17 cellular contexts compared by ENCODE assay signal in genomic region chr5:5551499-5551898, GRCh38.
A peak's percentile ranks its signal among the peaks of the same experiment; 100 is the strongest.
DNase-seq lines count a peak whose midpoint lies in the region; TF ChIP-seq lines count a peak whose summit lies in the region.
"Had no signal": no experiment of that assay in that cellular context is flagged by ENCODE, and none has a peak within 500 bp of the region (broad histone marks: within the 10 kb centered on the region; RNA-seq: fewer than 3 reads in every experiment).

No MANE protein-coding gene starts in this region.

- no peaks in the 10 kb centered on the region for H3F3A ChIP-seq in neural cell (ENCODE audit: insufficient read depth, low read length, poor library complexity, severe bottlenecking)

- H2AFZ ChIP-seq in neural cell (ENCODE audit: low read depth, low read length), result no peak overlapping the region
- H2AFZ ChIP-seq in osteoblast (ENCODE audit: low read length), result no peak overlapping the region

- H3K36me3 ChIP-seq in neural cell (ENCODE audit: insufficient read depth, low read length), result no peaks in the 10 kb centered on the region
- H3K36me3 ChIP-seq in osteoblast (ENCODE audit: insufficient read depth, low read length), result no peaks in the 10 kb centered on the region
- H3K36me3 ChIP-seq: BLaER1 treated with 17β-estradiol and CSF1 and Interleukin-3, amounts not matched to agents 10 nM and 100 nM had no signal

- DNase-seq in activated naive CD4-positive, alpha-beta T cell treated with anti-CD3 and anti-CD28 coated beads, Interleukin-2, amount 10 ng/mL, durations not matched to agents 7 days and 5 days, result no peak
- no peak for DNase-seq in activated naive CD4-positive, alpha-beta T cell (lab: John Stamatoyannopoulos, UW)
- DNase-seq in cerebellar cortex (ENCODE audit: low spot score), result no peak
- DNase-seq in osteoblast (ENCODE audit: insufficient read length, low spot score, missing footprints), result no peak
- DNase-seq: AML-193; Caco-2; Calu3; CD4-positive, alpha-beta T cell; CD8-positive, alpha-beta T cell; DMS79 treated with DMSO at 0.1 percent for 48 hours; GF-D8 had no signal

- H3K9me3 Mint-ChIP-seq in activated naive CD4-positive, alpha-beta T cell treated with anti-CD3 and anti-CD28 coated beads, Interleukin-2, amount 10 ng/mL, durations not matched to agents 7 days and 5 days, result no peaks in the 10 kb centered on the region

- H3K79me2 ChIP-seq in neural cell (replicated peaks; ENCODE audit: insufficient read depth, low read length) (no peaks in the 10 kb centered on the region), osteoblast (ENCODE audit: insufficient read depth, low read length) (no peaks in the 10 kb centered on the region)

- TF ChIP-seq CTCF in neural cell (IDR thresholded peaks at IDR 0.05; ENCODE audit: poor library complexity, severe bottlenecking), result no peak
- no peak for TF ChIP-seq CTCF in osteoblast (IDR thresholded peaks at IDR 0.05; ENCODE audit: extremely low read depth, low read depth, low read length)

- no peaks in the 10 kb centered on the region for H3K9me2 ChIP-seq in neural cell (ENCODE audit: insufficient read depth, low read length)

- no peaks in the 10 kb centered on the region for H3K27me3 ChIP-seq in neural cell (ENCODE audit: insufficient read depth, low read depth, low read length)
- no peaks in the 10 kb centered on the region for H3K27me3 ChIP-seq in osteoblast (ENCODE audit: insufficient read depth, low read length)
- H3K27me3 ChIP-seq: BLaER1 treated with 17β-estradiol and CSF1 and Interleukin-3, amounts not matched to agents 10 nM and 100 nM had no signal

- H3K27me3 Mint-ChIP-seq in activated naive CD4-positive, alpha-beta T cell treated with anti-CD3 and anti-CD28 coated beads, Interleukin-2, amount 10 ng/mL, durations not matched to agents 7 days and 5 days, result peaks cover 4% of the 10 kb centered on the region

- H3K4me3 Mint-ChIP-seq in activated naive CD4-positive, alpha-beta T cell treated with anti-CD3 and anti-CD28 coated beads, Interleukin-2, amount 10 ng/mL, durations not matched to agents 7 days and 5 days, result no peak overlapping the region
- H3K4me3 Mint-ChIP-seq: B cell; CD4-positive, alpha-beta T cell; CD8-positive, alpha-beta T cell had no signal

- H3K9ac ChIP-seq in neural cell (ENCODE audit: low read length), result peak overlapping the region; percentile 25
- H3K9ac ChIP-seq: BLaER1 treated with 17β-estradiol and CSF1 and Interleukin-3, amounts not matched to agents 10 nM and 100 nM had no signal

- no peak for TF ChIP-seq RAD21 in neural cell (conservative IDR thresholded peaks at IDR 0.05)

- no peaks in the 10 kb centered on the region for H3K4me1 ChIP-seq in osteoblast (ENCODE audit: insufficient read depth, low read length)
- H3K4me1 ChIP-seq: A549; BLaER1 treated with 17β-estradiol and CSF1 and Interleukin-3, amounts not matched to agents 10 nM and 100 nM; Caco-2 had no signal

- peak overlapping the region; percentile 73 for H3K27ac ChIP-seq in neural cell (ENCODE audit: low read length)
- no peak overlapping the region for H3K27ac ChIP-seq in osteoblast (ENCODE audit: low read depth, low read length)
- H3K27ac ChIP-seq: 22Rv1; A549; BLaER1 treated with 17β-estradiol and CSF1 and Interleukin-3, amounts not matched to agents 10 nM and 100 nM; C4-2B had no signal

- no peaks in the 10 kb centered on the region for H4K20me1 ChIP-seq in neural cell (ENCODE audit: insufficient read depth)
- no peaks in the 10 kb centered on the region for H4K20me1 ChIP-seq in osteoblast (ENCODE audit: insufficient read depth, low read length)
- H4K20me1 ChIP-seq: BLaER1 treated with 17β-estradiol and CSF1 and Interleukin-3, amounts not matched to agents 10 nM and 100 nM had no signal

- H3K4me3 ChIP-seq in neural cell (ENCODE audit: low read length), result peak overlapping the region; percentile 29
- no peak overlapping the region for H3K4me3 ChIP-seq in osteoblast (ENCODE audit: insufficient read depth, low read length)
- H3K4me3 ChIP-seq: A549; BLaER1 treated with 17β-estradiol and CSF1 and Interleukin-3, amounts not matched to agents 10 nM and 100 nM had no signal

- H3K9me3 ChIP-seq in neural cell (ENCODE audit: low read length) (no peaks in the 10 kb centered on the region), osteoblast (ENCODE audit: low read depth, low read length) (no peaks in the 10 kb centered on the region)
- H3K9me3 ChIP-seq: Caco-2 had no signal

- H3K4me2 ChIP-seq in neural cell (ENCODE audit: low read length) (no peak overlapping the region), osteoblast (ENCODE audit: insufficient read depth, low read length) (no peak overlapping the region)
- H3K4me2 ChIP-seq: A549; BLaER1 treated with 17β-estradiol and CSF1 and Interleukin-3, amounts not matched to agents 10 nM and 100 nM had no signal

- CTCF ChIA-PET in activated naive CD4-positive, alpha-beta T cell treated with anti-CD3 and anti-CD28 coated beads, Interleukin-2, amount 10 ng/mL, durations not matched to agents 7 days and 5 days (lab: Charles Lee), result no interaction called here

- TF ChIP-seq EP300 in neural cell (conservative IDR thresholded peaks at IDR 0.05; ENCODE audit: poor library complexity, severe bottlenecking), result peak; percentile 93

- no peaks in the 10 kb centered on the region for H3K36me3 Mint-ChIP-seq in activated naive CD4-positive, alpha-beta T cell treated with anti-CD3 and anti-CD28 coated beads, Interleukin-2, amount 10 ng/mL, durations not matched to agents 7 days and 5 days
- H3K36me3 Mint-ChIP-seq: CD8-positive, alpha-beta T cell had no signal

- no peaks in the 10 kb centered on the region for H3K4me1 Mint-ChIP-seq in activated naive CD4-positive, alpha-beta T cell treated with anti-CD3 and anti-CD28 coated beads, Interleukin-2, amount 10 ng/mL, durations not matched to agents 7 days and 5 days
- H3K4me1 Mint-ChIP-seq: B cell had no signal

- peak overlapping the region; percentile 50 for H3K27ac Mint-ChIP-seq in activated naive CD4-positive, alpha-beta T cell treated with anti-CD3 and anti-CD28 coated beads, Interleukin-2, amount 10 ng/mL, durations not matched to agents 7 days and 5 days
- H3K27ac Mint-ChIP-seq: B cell; CD4-positive, alpha-beta T cell; CD8-positive, alpha-beta T cell had no signal

TF ChIP-seq in neural cell, 6 proteins besides CTCF, POLR2A, EP300 and RAD21:
- TF ChIP-seq SMC3 (conservative IDR thresholded peaks at IDR 0.05; ENCODE audit: poor library complexity), result no peak
- TF ChIP-seq POLR2AphosphoS5 (IDR thresholded peaks at IDR 0.05), result peak; percentile 80
- no peak for TF ChIP-seq TAF1 (IDR thresholded peaks at IDR 0.05; ENCODE audit: low read depth)
- no peak for TF ChIP-seq MXI1 (conservative IDR thresholded peaks at IDR 0.05; ENCODE audit: poor library complexity, severe bottlenecking)
- peak; percentile 65 for TF ChIP-seq REST (IDR thresholded peaks at IDR 0.05; ENCODE audit: borderline replicate concordance)
- TF ChIP-seq EZH2 (IDR thresholded peaks at IDR 0.05; ENCODE audit: borderline replicate concordance, insufficient read depth, low read length, poor library complexity, severe bottlenecking), result no peak
